In genomic region chr12:53063708-53064612, GRCh38 we compare ENCODE assay signal across 10 cellular contexts. TPM values are rescaled to one million over a fixed set of nuclear protein-coding genes. Genes with fewer than 3 reads are reported as not detected.
A peak's percentile ranks its signal among the peaks of the same experiment; 100 is the strongest.
DNase-seq lines count a peak whose midpoint lies in the region; ATAC-seq and TF ChIP-seq lines count a peak whose summit lies in the region.
"Had no signal": no experiment of that assay in that cellular context is flagged by ENCODE, and none has a peak within 500 bp of the region (broad histone marks: within the 10 kb centered on the region; RNA-seq: fewer than 3 reads in every experiment).

No MANE protein-coding gene starts in this region.

- intact Hi-C loops in left cardiac atrium (cut with DNase I), result loop anchor here in 1 of 2 donors (10.0 kb wide), 1 partner anchor 231 kb away; the partner anchor contains the start of genes MYG1 and PFDN5

- H3K4me3 ChIP-seq in H7 (ENCODE audit: insufficient read depth, low read depth, low read length), result no peak overlapping the region
- peak overlapping the region in 1 of 3 donors; percentile 7 for H3K4me3 ChIP-seq in skeletal muscle tissue (ENCODE audit: low read length in 3 of 3)

- no peak overlapping the region for H3K4me3 Mint-ChIP-seq in activated T-helper 17 cell treated with anti-CD3 and anti-CD28 coated beads, Interleukin-2, amount 50 U/mL, for 72 hours
- H3K4me3 Mint-ChIP-seq: naive thymus-derived CD8-positive, alpha-beta T cell had no signal

- no peaks in the 10 kb centered on the region for H3K9me3 Mint-ChIP-seq in activated T-helper 17 cell treated with anti-CD3 and anti-CD28 coated beads, Interleukin-2, amount 50 U/mL, for 72 hours
- H3K9me3 Mint-ChIP-seq: naive thymus-derived CD8-positive, alpha-beta T cell had no signal

- peaks cover 1% of the 10 kb centered on the region for H3K36me3 ChIP-seq in H7 (replicated peaks; ENCODE audit: control insufficient read depth, insufficient read depth, low read length)
- H3K36me3 ChIP-seq in skeletal muscle tissue (ENCODE audit: control insufficient read depth in 3 of 3, insufficient read depth in 3 of 3, low read length in 3 of 3), result peaks cover 49 to 53% (median 51%) of the 10 kb centered on the region in 3 donors

- H3K27me3 ChIP-seq in H7 (ENCODE audit: control insufficient read depth, insufficient read depth, low read length), result no peaks in the 10 kb centered on the region; the same call in 1 of the 2 replicates
- H3K27me3 ChIP-seq in skeletal muscle tissue (ENCODE audit: control insufficient read depth in 3 of 3, insufficient read depth in 3 of 3, low read length in 3 of 3), result no peaks in the 10 kb centered on the region

- TF ChIP-seq CTCF in GM13977 (IDR thresholded peaks at IDR 0.05; ENCODE audit: extremely low read depth, insufficient read depth, missing control alignments), result no peak

- peaks cover 9% of the 10 kb centered on the region for H3K4me1 Mint-ChIP-seq in activated T-helper 17 cell treated with anti-CD3 and anti-CD28 coated beads, Interleukin-2, amount 50 U/mL, for 72 hours

- H3K27ac Mint-ChIP-seq in activated T-helper 17 cell treated with anti-CD3 and anti-CD28 coated beads, Interleukin-2, amount 50 U/mL, for 72 hours, result peak overlapping the region; percentile 70

- in situ Hi-C loops in GM13977 (cut with MboI; ENCODE audit: low pct_unique_long_range_greater_than_20kb, low sequenced_read_pairs, unreplicated experiment), result no loop called here

- peaks cover 64 to 73% (median 70%) of the 10 kb centered on the region in 3 donors for H3K4me1 ChIP-seq in skeletal muscle tissue (ENCODE audit: control insufficient read depth in 3 of 3, insufficient read depth in 3 of 3, low read length in 3 of 3)

- H3K27ac ChIP-seq in skeletal muscle tissue (ENCODE audit: low read depth, low read length), result peak overlapping the region; percentile 58

- no peaks in the 10 kb centered on the region for H3K27me3 Mint-ChIP-seq in activated T-helper 17 cell treated with anti-CD3 and anti-CD28 coated beads, Interleukin-2, amount 50 U/mL, for 72 hours
- H3K27me3 Mint-ChIP-seq: naive thymus-derived CD8-positive, alpha-beta T cell had no signal

- H3K9me3 ChIP-seq in skeletal muscle tissue (ENCODE audit: control insufficient read depth in 3 of 3, low read length in 3 of 3), result no peaks in the 10 kb centered on the region

- H3K9ac ChIP-seq in skeletal muscle tissue (ENCODE audit: low read depth in 1 of 3, low read length in 3 of 3), result peak overlapping the region in 1 of 3 donors; percentile 50

- peaks cover 50% of the 10 kb centered on the region for H3K36me3 Mint-ChIP-seq in activated T-helper 17 cell treated with anti-CD3 and anti-CD28 coated beads, Interleukin-2, amount 50 U/mL, for 72 hours (ENCODE audit: low read depth)

- DNase-seq in H7 (peak; percentile 22), left cardiac atrium (peak; percentile 72), SW480 (ENCODE audit: low spot score) (no peak), GM13977 (ENCODE audit: low spot score) (no peak)
- DNase-seq: GDM1 had no signal

- ATAC-seq in activated T-helper 17 cell treated with anti-CD3 and anti-CD28 coated beads, Interleukin-2, amount 50 U/mL, for 72 hours (replicated peaks), result no peak
- ATAC-seq in left cardiac atrium (peak; percentile 8 to 41), GM18858 (IDR thresholded peaks at IDR 0.05; ENCODE audit: unreplicated experiment) (no peak), GM19463 (IDR thresholded peaks at IDR 0.05; ENCODE audit: unreplicated experiment) (no peak)
- ATAC-seq: naive thymus-derived CD8-positive, alpha-beta T cell had no signal

RNA-seq across cellular contexts. Expression of gene TNS2, which starts 14.1 kb away (rescaled TPM):
- 7.6 and 8.7 TPM in 2 replicates for total RNA-seq in H7 (2014; rRNA removed; shearing (Covaris generic))
- total RNA-seq in activated T-helper 17 cell treated with anti-CD3 and anti-CD28 coated beads, Interleukin-2, amount 50 U/mL, for 72 hours, result 1 to 10 TPM in 1 of 2 donors, under 1 TPM in 1; 0.69 to 4.6 TPM
- 100 to 1,000 TPM; 108 to 122 TPM for total RNA-seq in left cardiac atrium
- total RNA-seq in skeletal muscle tissue, result 21.9 TPM

RNA-seq across cellular contexts. Expression of gene SPRYD3, which starts 15.2 kb away (rescaled TPM):
- 8.3 and 8.7 TPM in 2 replicates for total RNA-seq in H7 (2014; rRNA removed; shearing (Covaris generic))
- total RNA-seq in activated T-helper 17 cell treated with anti-CD3 and anti-CD28 coated beads, Interleukin-2, amount 50 U/mL, for 72 hours, result 10 to 100 TPM; 25.4 to 28.8 TPM
- total RNA-seq in left cardiac atrium (10 to 100 TPM; 34.3 to 51.3 TPM), skeletal muscle tissue (13.0 TPM)

RNA-seq across cellular contexts. Expression of gene IGFBP6, which starts 33.5 kb away (rescaled TPM):
- total RNA-seq in H7 (2014; rRNA removed; shearing (Covaris generic)), result 10.8 and 17.5 TPM in 2 replicates
- total RNA-seq in activated T-helper 17 cell treated with anti-CD3 and anti-CD28 coated beads, Interleukin-2, amount 50 U/mL, for 72 hours, result 1 to 10 TPM in 1 of 2 donors, under 1 TPM in 1; 0.45 to 6.0 TPM
- total RNA-seq in left cardiac atrium, result 100 to 1,000 TPM; 134 to 139 TPM
- 89.8 TPM for total RNA-seq in skeletal muscle tissue

RNA-seq across cellular contexts. Expression of gene SOAT2, which starts 39.3 kb away (rescaled TPM):
- not detected in 2 replicates for total RNA-seq in H7 (2014; rRNA removed; shearing (Covaris generic))
- total RNA-seq in activated T-helper 17 cell treated with anti-CD3 and anti-CD28 coated beads, Interleukin-2, amount 50 U/mL, for 72 hours, result 1 to 10 TPM in 1 of 2 donors, under 1 TPM in 1; 0.28 to 1.1 TPM
- total RNA-seq in left cardiac atrium (not detected), skeletal muscle tissue (under 0.01 TPM)

RNA-seq across cellular contexts. Expression of gene EIF4B, which starts 57.7 kb away (rescaled TPM):
- 581 and 770 TPM in 2 replicates for total RNA-seq in H7 (2014; rRNA removed; shearing (Covaris generic))
- total RNA-seq in activated T-helper 17 cell treated with anti-CD3 and anti-CD28 coated beads, Interleukin-2, amount 50 U/mL, for 72 hours, result 100 to 1,000 TPM; 536 to 964 TPM
- total RNA-seq in left cardiac atrium (100 to 1,000 TPM; 332 to 341 TPM), skeletal muscle tissue (1,005 TPM)

Comparison
In these comparisons a context has a peak if more than half of its experiments do, and no peak if none do; other contexts are left out.
1. DNase-seq: peak in H7 (single experiment) and left cardiac atrium (single experiment); none in SW480 (single experiment) and GM13977 (single experiment).
2. ATAC-seq: peak in left cardiac atrium (2 of 2); none in activated T-helper 17 cell treated with anti-CD3 and anti-CD28 coated beads, Interleukin-2, amount 50 U/mL, for 72 hours (single experiment), GM18858 (single experiment) and GM19463 (single experiment).